1 cellular context compared by ENCODE assay signal in the genomic region with DNA sequence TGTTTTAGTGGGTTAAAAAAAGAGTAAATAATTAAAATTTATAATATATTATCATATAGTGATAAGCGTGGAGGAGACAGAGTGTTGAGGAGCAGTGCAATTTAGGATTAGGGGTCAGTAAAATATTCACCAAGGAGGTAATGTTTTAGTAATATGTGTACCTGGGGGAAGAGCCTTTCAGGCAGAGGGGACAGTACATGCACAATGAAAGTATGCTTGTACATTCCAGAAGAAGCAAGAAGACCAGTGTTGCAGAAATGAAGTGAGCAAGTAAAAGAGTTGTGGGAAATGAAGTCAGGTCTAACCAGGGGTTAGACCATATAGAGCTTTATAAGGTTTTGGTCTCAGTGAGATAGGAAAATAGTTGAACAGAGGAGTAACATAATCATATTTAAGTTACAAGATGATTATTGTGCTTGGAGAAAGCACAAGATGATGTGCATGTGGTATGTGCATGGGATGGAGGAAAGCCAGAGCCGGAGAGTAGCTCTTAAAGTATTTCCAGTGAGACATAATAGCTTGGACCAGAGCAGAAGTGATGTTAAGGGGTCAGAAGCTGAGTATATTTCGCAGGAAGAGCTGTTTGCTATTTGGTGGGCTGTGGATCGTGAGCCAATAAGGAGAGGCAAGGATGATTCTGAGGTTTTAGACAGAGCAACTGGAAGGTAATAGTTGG.
TF ChIP-seq lines count a peak whose summit lies in the region.

No MANE protein-coding gene starts in this region.

TF ChIP-seq in IMR-90, 13 proteins besides CTCF, POLR2A, EP300 and RAD21 (continued from another document):
- no peak for TF ChIP-seq NFE2L2 (IDR thresholded peaks at IDR 0.05; ENCODE audit: low read depth, low read length)
- no peak for TF ChIP-seq SMC3 (IDR thresholded peaks at IDR 0.05; ENCODE audit: low read depth, low read length)
- TF ChIP-seq CEBPB (IDR thresholded peaks at IDR 0.05; ENCODE audit: low read depth, low read length): no peak
- no peak for TF ChIP-seq CHD1 (IDR thresholded peaks at IDR 0.05; ENCODE audit: low read depth, low read length)
